13 cellular contexts compared by ENCODE assay signal in the genomic region with DNA sequence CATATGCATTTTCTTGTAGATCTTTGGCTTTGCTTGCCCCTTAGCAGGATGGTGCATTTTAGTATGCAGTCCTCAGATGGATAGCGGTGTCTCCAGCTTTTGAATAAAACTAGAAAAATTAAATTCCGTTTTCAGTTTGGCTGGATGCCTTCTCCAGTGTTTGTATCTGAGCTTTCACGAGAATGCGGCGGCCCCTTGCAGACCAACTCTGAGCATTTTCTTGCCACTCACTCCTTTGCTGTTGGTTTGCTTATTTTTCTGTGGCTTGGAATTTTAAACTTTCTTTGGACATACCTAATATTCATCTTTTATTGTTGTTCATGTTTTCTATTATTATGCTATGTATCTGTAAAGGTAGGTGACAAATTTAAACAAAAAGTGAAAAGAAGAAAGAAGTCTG.
"Had no signal": no experiment of that assay in that cellular context is flagged by ENCODE, and none has a peak within 500 bp of the region (broad histone marks: within the 10 kb centered on the region; RNA-seq: fewer than 3 reads in every experiment).

No MANE protein-coding gene starts in this region.

- H2AFZ ChIP-seq: neural progenitor cell had no signal

- DNase-seq: activated CD4-positive, alpha-beta memory T cell treated with anti-CD3 and anti-CD28 coated beads for 36 hours; activated CD4-positive, CD25-positive, alpha-beta regulatory T cell treated with anti-CD3 and anti-CD28 coated beads, Interleukin-2, amount 50 U/mL, for 72 hours; activated effector memory CD4-positive, alpha-beta T cell treated with anti-CD3 and anti-CD28 coated beads, Interleukin-2, amount 50 U/mL, for 16 hours; activated T-cell treated with anti-CD3 and anti-CD28 coated beads, Interleukin-2, amount 50 U/mL, for 4 hours; pancreas; SW 1271; upper lobe of right lung had no signal

- H3K9ac ChIP-seq: neural progenitor cell had no signal

- H3K9me3 ChIP-seq: pancreas, SJSA1, upper lobe of right lung had no signal

- H3K4me3 ChIP-seq: neural progenitor cell, pancreas, SJSA1, skin epidermis, upper lobe of right lung had no signal

- H3K36me3 ChIP-seq: neural progenitor cell, pancreas, SJSA1, upper lobe of right lung had no signal

- H3K27me3 Mint-ChIP-seq: dendritic cell treated with granulocyte-macrophage colony-stimulating factor and Interleukin-4, amounts not matched to agents 40 ng/mL and 50 ng/mL, for 4 days had no signal

- H3K27me3 ChIP-seq: neural progenitor cell, pancreas, SJSA1, upper lobe of right lung had no signal

- H3K4me3 Mint-ChIP-seq: activated CD4-positive, alpha-beta memory T cell treated with anti-CD3 and anti-CD28 coated beads for 36 hours; activated T-cell treated with anti-CD3 and anti-CD28 coated beads, Interleukin-2, amount 50 U/mL, for 4 hours; dendritic cell treated with granulocyte-macrophage colony-stimulating factor and Interleukin-4, amounts not matched to agents 40 ng/mL and 50 ng/mL, for 4 days; mesothelial cell of epicardium; neural progenitor cell had no signal

- H3K9me3 Mint-ChIP-seq: activated CD4-positive, alpha-beta memory T cell treated with anti-CD3 and anti-CD28 coated beads for 36 hours; activated naive CD4-positive, alpha-beta T cell treated with anti-CD3 and anti-CD28 coated beads, Interleukin-2, amount 50 U/mL, for 72 hours; activated T-cell treated with anti-CD3 and anti-CD28 coated beads, Interleukin-2, amount 50 U/mL, for 4 hours; dendritic cell treated with granulocyte-macrophage colony-stimulating factor and Interleukin-4, amounts not matched to agents 40 ng/mL and 50 ng/mL, for 4 days; mesothelial cell of epicardium; neural progenitor cell had no signal

- H3K4me1 ChIP-seq: SJSA1, upper lobe of right lung had no signal

- ATAC-seq: activated naive CD4-positive, alpha-beta T cell treated with anti-CD3 and anti-CD28 coated beads, Interleukin-2, amount 50 U/mL, for 72 hours; activated T-cell treated with anti-CD3 and anti-CD28 coated beads, Interleukin-2, amount 50 U/mL, for 4 hours; pancreas; upper lobe of right lung had no signal

- H3K27ac ChIP-seq: neural progenitor cell, pancreas, SJSA1, skin epidermis, upper lobe of right lung had no signal

- H3K36me3 Mint-ChIP-seq: activated CD4-positive, alpha-beta memory T cell treated with anti-CD3 and anti-CD28 coated beads for 36 hours; activated naive CD4-positive, alpha-beta T cell treated with anti-CD3 and anti-CD28 coated beads, Interleukin-2, amount 50 U/mL, for 72 hours had no signal

- H3K27ac Mint-ChIP-seq: activated CD4-positive, alpha-beta memory T cell treated with anti-CD3 and anti-CD28 coated beads for 36 hours; activated naive CD4-positive, alpha-beta T cell treated with anti-CD3 and anti-CD28 coated beads, Interleukin-2, amount 50 U/mL, for 72 hours; dendritic cell treated with granulocyte-macrophage colony-stimulating factor and Interleukin-4, amounts not matched to agents 40 ng/mL and 50 ng/mL, for 4 days; mesothelial cell of epicardium; neural progenitor cell had no signal

- H3K4me2 ChIP-seq: neural progenitor cell had no signal
